ENCODE assay signal across 12 cellular contexts in genomic region chr21:45407629-45408247, GRCh38. TPM values are rescaled to one million over a fixed set of nuclear protein-coding genes. Genes with fewer than 3 reads are reported as not detected.
DNase-seq lines count a peak whose midpoint lies in the region; TF ChIP-seq lines count a peak whose summit lies in the region.
"Had no signal": no experiment of that assay in that cellular context is flagged by ENCODE, and none has a peak within 500 bp of the region (broad histone marks: within the 10 kb centered on the region; RNA-seq: fewer than 3 reads in every experiment).

No MANE protein-coding gene starts in this region.

- no peaks in the 10 kb centered on the region for H3K9me3 ChIP-seq in HUES6 (ENCODE audit: control insufficient read depth, insufficient read depth, low read depth, low read length)
- H3K9me3 ChIP-seq in iPS-18a (ENCODE audit: control insufficient read depth, low read depth, low read length), result no peaks in the 10 kb centered on the region
- H3K9me3 ChIP-seq in sigmoid colon, result no peaks in the 10 kb centered on the region

- H3K27ac ChIP-seq in HUES6 (ENCODE audit: low read depth, low read length) (peak overlapping the region; percentile 95), iPS-18a (ENCODE audit: low read length) (peak overlapping the region; percentile 1), sigmoid colon (peak overlapping the region in 2 of 4 donors; percentile 77 to 81)

- in situ Hi-C loops in astrocyte of the cerebellum (cut with HindIII; ENCODE audit: low sequenced_read_pairs), result no loop called here

- H3K9ac ChIP-seq in HUES6 (ENCODE audit: low read length) (peak overlapping the region; percentile 96), iPS-18a (ENCODE audit: low read length) (peak overlapping the region; percentile 88)

- intact Hi-C loops in sigmoid colon (cut with DNase I), result no loop called here

- TF ChIP-seq CTCF in astrocyte of the cerebellum (IDR thresholded peaks at IDR 0.05; ENCODE audit: low read depth, low read length, missing control alignments), result peak; percentile 29
- TF ChIP-seq CTCF in sigmoid colon (IDR thresholded peaks at IDR 0.05), result no peak

- H3K36me3 ChIP-seq in HUES6 (ENCODE audit: control insufficient read depth, insufficient read depth, low read length) (peaks cover 17% of the 10 kb centered on the region), iPS-18a (ENCODE audit: control insufficient read depth, low read depth, low read length) (no peaks in the 10 kb centered on the region), sigmoid colon (no peaks in the 10 kb centered on the region)

- peaks cover 61% of the 10 kb centered on the region for H3K4me1 ChIP-seq in HUES6 (ENCODE audit: control insufficient read depth, insufficient read depth, low read length)
- H3K4me1 ChIP-seq in iPS-18a (ENCODE audit: control insufficient read depth, low read depth, low read length), result peaks cover 42% of the 10 kb centered on the region
- peaks cover 0 to 37% (median 33%) of the 10 kb centered on the region in 4 donors for H3K4me1 ChIP-seq in sigmoid colon

- TF ChIP-seq EP300 in sigmoid colon (IDR thresholded peaks at IDR 0.05), result no peak

- WGBS in sigmoid colon, 2 donors, result 56 to 75% methylated on average over 10 of the region's 10 CpGs

- TF ChIP-seq POLR2A in sigmoid colon (IDR thresholded peaks at IDR 0.05), result no peak

- DNase-seq in astrocyte of the cerebellum (ENCODE audit: low read depth) (no peak), sigmoid colon (peak; percentile 62), SIG-M5 (lab: John Stamatoyannopoulos, UW) (no peak), HCEC 1CT (no peak), KG1 (lab: John Stamatoyannopoulos, UW) (no peak)
- DNase-seq in stimulated activated naive CD4-positive, alpha-beta T cell (lab: John Stamatoyannopoulos, UW), result no peak
- DNase-seq: amygdala, COR-L47, hippocampal formation, MV-4-11 had no signal

- H3K27me3 ChIP-seq in HUES6 (ENCODE audit: control insufficient read depth, insufficient read depth, low read length) (peaks cover 4% of the 10 kb centered on the region; the same call in 1 of the 2 replicates), iPS-18a (ENCODE audit: control insufficient read depth, insufficient read depth, low read length) (peaks cover 17% of the 10 kb centered on the region), sigmoid colon (no peaks in the 10 kb centered on the region)

- H3K4me3 ChIP-seq in HUES6 (ENCODE audit: low read depth, low read length), result peak overlapping the region; percentile 82; the same call in 1 of the 2 replicates
- no peak overlapping the region for H3K4me3 ChIP-seq in astrocyte of the cerebellum (ENCODE audit: low read depth, low read length)
- H3K4me3 ChIP-seq in iPS-18a (ENCODE audit: low read length), result peak overlapping the region; percentile 82
- peak overlapping the region in 1 of 4 donors; percentile 68 for H3K4me3 ChIP-seq in sigmoid colon

RNA-seq across cellular contexts. Expression of gene COL18A1, which starts 2.8 kb away (rescaled TPM):
- total RNA-seq in sigmoid colon, result 100 to 1,000 TPM in 3 of 4 donors, 10 to 100 TPM in 1; 39.7 to 197 (median 103) TPM
- polyA plus RNA-seq in sigmoid colon, result 10 to 100 TPM in 1 of 3 donors, 1 to 10 TPM in 2; 4.4 to 34.8 (median 5.4) TPM
